Comparison of ENCODE assay signal across 14 cellular contexts in the genomic region with DNA sequence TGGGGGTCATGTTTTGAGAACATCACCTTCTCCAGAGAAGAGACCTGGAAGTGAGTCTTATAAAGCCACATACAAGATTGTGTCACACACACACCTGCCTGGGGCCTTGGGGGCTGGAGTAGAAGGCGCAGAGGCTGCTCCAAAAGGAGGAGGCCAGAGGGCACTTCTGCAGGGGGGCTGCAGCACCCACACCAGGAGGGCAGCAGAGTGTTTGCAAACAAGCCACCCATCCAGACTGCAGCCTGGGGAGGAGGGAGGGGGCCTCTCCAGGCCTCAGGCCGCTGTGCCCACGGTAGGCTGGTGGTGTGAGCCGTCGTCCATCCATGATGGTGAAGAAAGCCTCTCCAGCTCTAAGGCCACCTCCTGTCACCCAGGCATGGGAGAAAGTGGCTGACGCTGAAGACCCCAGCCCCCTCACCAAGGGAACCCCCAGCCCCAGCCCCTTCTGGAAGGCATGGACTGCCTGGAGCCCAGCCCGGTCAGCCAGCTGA.
"Had no signal": no experiment of that assay in that cellular context is flagged by ENCODE, and none has a peak within 500 bp of the region (broad histone marks: within the 10 kb centered on the region; RNA-seq: fewer than 3 reads in every experiment).

No MANE protein-coding gene starts in this region.

- H3K9me3 Mint-ChIP-seq: activated naive CD4-positive, alpha-beta T cell treated with anti-CD3 and anti-CD28 coated beads for 36 hours; effector memory CD8-positive, alpha-beta T cell; neural crest cell had no signal

- H3K4me3 Mint-ChIP-seq: activated CD4-positive, alpha-beta T cell treated with anti-CD3 and anti-CD28 coated beads for 36 hours; activated naive CD4-positive, alpha-beta T cell treated with anti-CD3 and anti-CD28 coated beads for 36 hours; dendritic cell treated with granulocyte-macrophage colony-stimulating factor and Interleukin-4, amounts not matched to agents 40 ng/mL and 50 ng/mL, for 4 days; neural crest cell had no signal

- H3K4me3 ChIP-seq: upper lobe of left lung had no signal

- H3K36me3 ChIP-seq: pancreas, upper lobe of left lung had no signal

- H3K27ac ChIP-seq: pancreas, upper lobe of left lung, VCaP had no signal

- ATAC-seq: activated CD4-positive, alpha-beta T cell treated with anti-CD3 and anti-CD28 coated beads for 36 hours; effector memory CD8-positive, alpha-beta T cell; pancreas had no signal

- DNase-seq: activated CD4-positive, alpha-beta T cell treated with anti-CD3 and anti-CD28 coated beads for 36 hours; activated CD8-positive, alpha-beta memory T cell treated with anti-CD3 and anti-CD28 coated beads for 24 hours; activated naive CD4-positive, alpha-beta T cell treated with anti-CD3 and anti-CD28 coated beads for 36 hours; central memory CD4-positive, alpha-beta T cell; effector memory CD8-positive, alpha-beta T cell; hypothalamus; retina; stimulated activated CD4-positive, alpha-beta T cell treated with anti-CD3 and anti-CD28 coated beads, Interleukin-1b, Interleukin-23, amount 100 ng/mL, for 48 hours; stimulated activated naive CD4-positive, alpha-beta T cell treated with Interleukin-2 at 50 U/mL for 16 hours had no signal

- H3K27ac Mint-ChIP-seq: activated CD4-positive, alpha-beta T cell treated with anti-CD3 and anti-CD28 coated beads for 36 hours; activated naive CD4-positive, alpha-beta T cell treated with anti-CD3 and anti-CD28 coated beads for 36 hours; dendritic cell treated with granulocyte-macrophage colony-stimulating factor and Interleukin-4, amounts not matched to agents 40 ng/mL and 50 ng/mL, for 4 days had no signal

- H3K9me3 ChIP-seq: pancreas, upper lobe of left lung had no signal

- H3K27me3 ChIP-seq: pancreas, upper lobe of left lung had no signal

- H3K27me3 Mint-ChIP-seq: activated CD4-positive, alpha-beta T cell treated with anti-CD3 and anti-CD28 coated beads for 36 hours; effector memory CD8-positive, alpha-beta T cell had no signal
